1 cellular context compared by ENCODE assay signal in the genomic region with DNA sequence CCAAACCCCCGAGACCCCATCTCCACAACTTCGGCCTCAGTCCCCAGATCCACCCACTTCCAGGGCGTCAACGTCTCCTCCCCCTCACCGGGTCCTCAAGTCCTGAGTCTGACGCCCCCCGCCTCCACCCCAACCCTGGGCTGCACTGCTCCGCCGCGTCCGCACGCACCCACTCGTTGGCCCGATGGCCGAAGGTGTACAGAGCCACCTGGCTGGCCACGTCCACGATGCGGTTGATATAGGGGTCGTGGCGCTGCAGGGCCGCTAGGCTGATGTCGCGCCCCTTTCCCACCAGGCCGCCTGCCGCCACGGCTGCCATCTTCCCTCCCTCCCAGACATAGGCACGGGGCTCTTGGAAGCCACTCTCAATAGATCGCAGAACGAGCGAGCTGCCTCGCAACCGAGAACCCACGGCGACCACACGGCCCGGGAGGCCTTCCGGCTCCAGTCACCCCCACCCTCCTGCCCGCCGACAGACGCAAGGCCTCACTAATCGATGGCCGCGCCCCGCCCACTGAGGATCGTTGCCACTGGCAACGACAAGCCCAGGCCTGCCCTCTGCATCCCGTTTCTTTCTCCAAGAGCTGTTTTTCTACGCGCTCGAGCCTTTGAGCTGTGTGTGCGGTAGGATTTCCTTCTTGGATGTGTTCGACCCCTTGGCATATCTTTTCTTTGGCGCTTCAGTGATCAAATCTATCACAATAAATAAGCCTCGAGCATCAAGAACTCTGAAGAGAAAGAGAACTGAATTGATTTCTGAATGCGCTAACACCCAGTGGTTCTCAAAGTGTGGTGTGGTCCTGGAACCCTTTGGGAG.
TF ChIP-seq lines count a peak whose summit lies in the region.

A gene (minus strand): TSS at position 345 of the 817 bp plus-strand sequence. CDS start 26 bp downstream, at position 319.

TF ChIP-seq in K562, 482 proteins besides CTCF, POLR2A, EP300 and RAD21 (continued from another document and continues in another):
- TF ChIP-seq, protein P1, sequence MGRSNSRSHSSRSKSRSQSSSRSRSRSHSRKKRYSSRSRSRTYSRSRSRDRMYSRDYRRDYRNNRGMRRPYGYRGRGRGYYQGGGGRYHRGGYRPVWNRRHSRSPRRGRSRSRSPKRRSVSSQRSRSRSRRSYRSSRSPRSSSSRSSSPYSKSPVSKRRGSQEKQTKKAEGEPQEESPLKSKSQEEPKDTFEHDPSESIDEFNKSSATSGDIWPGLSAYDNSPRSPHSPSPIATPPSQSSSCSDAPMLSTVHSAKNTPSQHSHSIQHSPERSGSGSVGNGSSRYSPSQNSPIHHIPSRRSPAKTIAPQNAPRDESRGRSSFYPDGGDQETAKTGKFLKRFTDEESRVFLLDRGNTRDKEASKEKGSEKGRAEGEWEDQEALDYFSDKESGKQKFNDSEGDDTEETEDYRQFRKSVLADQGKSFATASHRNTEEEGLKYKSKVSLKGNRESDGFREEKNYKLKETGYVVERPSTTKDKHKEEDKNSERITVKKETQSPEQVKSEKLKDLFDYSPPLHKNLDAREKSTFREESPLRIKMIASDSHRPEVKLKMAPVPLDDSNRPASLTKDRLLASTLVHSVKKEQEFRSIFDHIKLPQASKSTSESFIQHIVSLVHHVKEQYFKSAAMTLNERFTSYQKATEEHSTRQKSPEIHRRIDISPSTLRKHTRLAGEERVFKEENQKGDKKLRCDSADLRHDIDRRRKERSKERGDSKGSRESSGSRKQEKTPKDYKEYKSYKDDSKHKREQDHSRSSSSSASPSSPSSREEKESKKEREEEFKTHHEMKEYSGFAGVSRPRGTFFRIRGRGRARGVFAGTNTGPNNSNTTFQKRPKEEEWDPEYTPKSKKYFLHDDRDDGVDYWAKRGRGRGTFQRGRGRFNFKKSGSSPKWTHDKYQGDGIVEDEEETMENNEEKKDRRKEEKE (IDR thresholded peaks at IDR 0.05; ENCODE audit: borderline replicate concordance in 1 of 2, control insufficient read depth in 1 of 2, low read depth in 2 of 2, low read length in 1 of 2): no peak
- TF ChIP-seq SRSF9 (IDR thresholded peaks at IDR 0.05; ENCODE audit: borderline replicate concordance, low read depth, low read length) (no peak), LARP7 (IDR thresholded peaks at IDR 0.05) (no peak), BCOR (IDR thresholded peaks at IDR 0.05) (no peak), ZNF217 (CRISPR knock-in tag; IDR thresholded peaks at IDR 0.05) (no peak), MTA2 (IDR thresholded peaks at IDR 0.05; ENCODE audit: low read depth) (no peak), ARHGAP35 (IDR thresholded peaks at IDR 0.05; ENCODE audit: partially characterized antibody) (no peak), POLR3G (IDR thresholded peaks at IDR 0.05; ENCODE audit: extremely low read depth, insufficient read length, insufficient replicate concordance) (no peak), ZNF79 (CRISPR knock-in tag; IDR thresholded peaks at IDR 0.05; ENCODE audit: low read depth) (no peak), WHSC1 (IDR thresholded peaks at IDR 0.05; ENCODE audit: low read length) (no peak), CC2D1A (IDR thresholded peaks at IDR 0.05) (no peak), ZNF253 (CRISPR knock-in tag; conservative IDR thresholded peaks at IDR 0.05) (no peak), ZNF347 (CRISPR knock-in tag; IDR thresholded peaks at IDR 0.05; ENCODE audit: low read depth) (no peak), SAFB2 (IDR thresholded peaks at IDR 0.05; ENCODE audit: borderline replicate concordance, low read depth, low read length, severe bottlenecking) (no peak), ZNF561 (CRISPR knock-in tag; conservative IDR thresholded peaks at IDR 0.05) (no peak)
- TF ChIP-seq, protein P2, sequence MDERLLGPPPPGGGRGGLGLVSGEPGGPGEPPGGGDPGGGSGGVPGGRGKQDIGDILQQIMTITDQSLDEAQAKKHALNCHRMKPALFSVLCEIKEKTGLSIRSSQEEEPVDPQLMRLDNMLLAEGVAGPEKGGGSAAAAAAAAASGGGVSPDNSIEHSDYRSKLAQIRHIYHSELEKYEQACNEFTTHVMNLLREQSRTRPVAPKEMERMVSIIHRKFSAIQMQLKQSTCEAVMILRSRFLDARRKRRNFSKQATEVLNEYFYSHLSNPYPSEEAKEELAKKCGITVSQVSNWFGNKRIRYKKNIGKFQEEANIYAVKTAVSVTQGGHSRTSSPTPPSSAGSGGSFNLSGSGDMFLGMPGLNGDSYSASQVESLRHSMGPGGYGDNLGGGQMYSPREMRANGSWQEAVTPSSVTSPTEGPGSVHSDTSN (CRISPR knock-in tag; IDR thresholded peaks at IDR 0.05; ENCODE audit: low read depth): no peak
- TF ChIP-seq, protein P2 (tag; conservative IDR thresholded peaks at IDR 0.05; ENCODE audit: low read depth): no peak
- TF ChIP-seq, protein P3, sequence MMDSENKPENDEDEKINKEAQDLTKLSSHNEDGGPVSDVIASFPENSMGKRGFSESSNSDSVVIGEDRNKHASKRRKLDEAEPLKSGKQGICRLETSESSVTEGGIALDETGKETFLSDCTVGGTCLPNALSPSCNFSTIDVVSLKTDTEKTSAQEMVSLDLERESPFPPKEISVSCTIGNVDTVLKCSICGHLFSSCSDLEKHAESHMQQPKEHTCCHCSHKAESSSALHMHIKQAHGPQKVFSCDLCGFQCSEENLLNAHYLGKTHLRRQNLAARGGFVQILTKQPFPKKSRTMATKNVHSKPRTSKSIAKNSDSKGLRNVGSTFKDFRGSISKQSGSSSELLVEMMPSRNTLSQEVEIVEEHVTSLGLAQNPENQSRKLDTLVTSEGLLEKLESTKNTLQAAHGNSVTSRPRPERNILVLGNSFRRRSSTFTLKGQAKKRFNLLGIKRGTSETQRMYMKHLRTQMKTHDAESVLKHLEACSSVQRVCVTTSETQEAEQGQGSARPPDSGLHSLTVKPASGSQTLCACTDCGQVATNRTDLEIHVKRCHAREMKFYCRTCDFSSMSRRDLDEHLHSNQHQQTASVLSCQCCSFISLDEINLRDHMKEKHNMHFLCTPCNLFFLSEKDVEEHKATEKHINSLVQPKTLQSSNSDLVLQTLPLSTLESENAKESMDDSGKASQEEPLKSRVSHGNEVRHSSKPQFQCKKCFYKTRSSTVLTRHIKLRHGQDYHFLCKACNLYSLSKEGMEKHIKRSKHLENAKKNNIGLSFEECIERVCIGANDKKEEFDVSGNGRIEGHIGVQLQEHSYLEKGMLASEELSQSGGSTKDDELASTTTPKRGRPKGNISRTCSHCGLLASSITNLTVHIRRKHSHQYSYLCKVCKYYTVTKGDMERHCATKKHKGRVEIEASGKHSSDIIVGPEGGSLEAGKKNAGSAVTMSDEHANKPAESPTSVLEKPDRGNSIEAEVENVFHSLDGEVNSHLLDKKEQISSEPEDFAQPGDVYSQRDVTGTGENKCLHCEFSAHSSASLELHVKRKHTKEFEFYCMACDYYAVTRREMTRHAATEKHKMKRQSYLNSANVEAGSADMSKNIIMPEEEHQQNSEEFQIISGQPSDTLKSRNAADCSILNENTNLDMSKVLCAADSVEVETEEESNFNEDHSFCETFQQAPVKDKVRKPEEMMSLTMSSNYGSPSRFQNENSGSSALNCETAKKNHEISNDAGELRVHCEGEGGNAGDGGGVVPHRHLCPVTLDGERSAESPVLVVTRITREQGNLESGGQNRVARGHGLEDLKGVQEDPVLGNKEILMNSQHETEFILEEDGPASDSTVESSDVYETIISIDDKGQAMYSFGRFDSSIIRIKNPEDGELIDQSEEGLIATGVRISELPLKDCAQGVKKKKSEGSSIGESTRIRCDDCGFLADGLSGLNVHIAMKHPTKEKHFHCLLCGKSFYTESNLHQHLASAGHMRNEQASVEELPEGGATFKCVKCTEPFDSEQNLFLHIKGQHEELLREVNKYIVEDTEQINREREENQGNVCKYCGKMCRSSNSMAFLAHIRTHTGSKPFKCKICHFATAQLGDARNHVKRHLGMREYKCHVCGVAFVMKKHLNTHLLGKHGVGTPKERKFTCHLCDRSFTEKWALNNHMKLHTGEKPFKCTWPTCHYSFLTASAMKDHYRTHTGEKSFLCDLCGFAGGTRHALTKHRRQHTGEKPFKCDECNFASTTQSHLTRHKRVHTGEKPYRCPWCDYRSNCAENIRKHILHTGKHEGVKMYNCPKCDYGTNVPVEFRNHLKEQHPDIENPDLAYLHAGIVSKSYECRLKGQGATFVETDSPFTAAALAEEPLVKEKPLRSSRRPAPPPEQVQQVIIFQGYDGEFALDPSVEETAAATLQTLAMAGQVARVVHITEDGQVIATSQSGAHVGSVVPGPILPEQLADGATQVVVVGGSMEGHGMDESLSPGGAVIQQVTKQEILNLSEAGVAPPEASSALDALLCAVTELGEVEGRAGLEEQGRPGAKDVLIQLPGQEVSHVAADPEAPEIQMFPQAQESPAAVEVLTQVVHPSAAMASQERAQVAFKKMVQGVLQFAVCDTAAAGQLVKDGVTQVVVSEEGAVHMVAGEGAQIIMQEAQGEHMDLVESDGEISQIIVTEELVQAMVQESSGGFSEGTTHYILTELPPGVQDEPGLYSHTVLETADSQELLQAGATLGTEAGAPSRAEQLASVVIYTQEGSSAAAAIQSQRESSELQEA (IDR thresholded peaks at IDR 0.05; ENCODE audit: low read depth): no peak
- TF ChIP-seq, protein P4, sequence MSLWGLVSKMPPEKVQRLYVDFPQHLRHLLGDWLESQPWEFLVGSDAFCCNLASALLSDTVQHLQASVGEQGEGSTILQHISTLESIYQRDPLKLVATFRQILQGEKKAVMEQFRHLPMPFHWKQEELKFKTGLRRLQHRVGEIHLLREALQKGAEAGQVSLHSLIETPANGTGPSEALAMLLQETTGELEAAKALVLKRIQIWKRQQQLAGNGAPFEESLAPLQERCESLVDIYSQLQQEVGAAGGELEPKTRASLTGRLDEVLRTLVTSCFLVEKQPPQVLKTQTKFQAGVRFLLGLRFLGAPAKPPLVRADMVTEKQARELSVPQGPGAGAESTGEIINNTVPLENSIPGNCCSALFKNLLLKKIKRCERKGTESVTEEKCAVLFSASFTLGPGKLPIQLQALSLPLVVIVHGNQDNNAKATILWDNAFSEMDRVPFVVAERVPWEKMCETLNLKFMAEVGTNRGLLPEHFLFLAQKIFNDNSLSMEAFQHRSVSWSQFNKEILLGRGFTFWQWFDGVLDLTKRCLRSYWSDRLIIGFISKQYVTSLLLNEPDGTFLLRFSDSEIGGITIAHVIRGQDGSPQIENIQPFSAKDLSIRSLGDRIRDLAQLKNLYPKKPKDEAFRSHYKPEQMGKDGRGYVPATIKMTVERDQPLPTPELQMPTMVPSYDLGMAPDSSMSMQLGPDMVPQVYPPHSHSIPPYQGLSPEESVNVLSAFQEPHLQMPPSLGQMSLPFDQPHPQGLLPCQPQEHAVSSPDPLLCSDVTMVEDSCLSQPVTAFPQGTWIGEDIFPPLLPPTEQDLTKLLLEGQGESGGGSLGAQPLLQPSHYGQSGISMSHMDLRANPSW (CRISPR knock-in tag; IDR thresholded peaks at IDR 0.05): no peak
- TF ChIP-seq, protein P5, sequence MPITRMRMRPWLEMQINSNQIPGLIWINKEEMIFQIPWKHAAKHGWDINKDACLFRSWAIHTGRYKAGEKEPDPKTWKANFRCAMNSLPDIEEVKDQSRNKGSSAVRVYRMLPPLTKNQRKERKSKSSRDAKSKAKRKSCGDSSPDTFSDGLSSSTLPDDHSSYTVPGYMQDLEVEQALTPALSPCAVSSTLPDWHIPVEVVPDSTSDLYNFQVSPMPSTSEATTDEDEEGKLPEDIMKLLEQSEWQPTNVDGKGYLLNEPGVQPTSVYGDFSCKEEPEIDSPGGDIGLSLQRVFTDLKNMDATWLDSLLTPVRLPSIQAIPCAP (CRISPR knock-in tag; IDR thresholded peaks at IDR 0.05; ENCODE audit: borderline replicate concordance): no peak
- TF ChIP-seq, protein P6, sequence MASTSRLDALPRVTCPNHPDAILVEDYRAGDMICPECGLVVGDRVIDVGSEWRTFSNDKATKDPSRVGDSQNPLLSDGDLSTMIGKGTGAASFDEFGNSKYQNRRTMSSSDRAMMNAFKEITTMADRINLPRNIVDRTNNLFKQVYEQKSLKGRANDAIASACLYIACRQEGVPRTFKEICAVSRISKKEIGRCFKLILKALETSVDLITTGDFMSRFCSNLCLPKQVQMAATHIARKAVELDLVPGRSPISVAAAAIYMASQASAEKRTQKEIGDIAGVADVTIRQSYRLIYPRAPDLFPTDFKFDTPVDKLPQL (IDR thresholded peaks at IDR 0.05; ENCODE audit: extremely low read depth, insufficient read length): no peak
- TF ChIP-seq, protein P7, sequence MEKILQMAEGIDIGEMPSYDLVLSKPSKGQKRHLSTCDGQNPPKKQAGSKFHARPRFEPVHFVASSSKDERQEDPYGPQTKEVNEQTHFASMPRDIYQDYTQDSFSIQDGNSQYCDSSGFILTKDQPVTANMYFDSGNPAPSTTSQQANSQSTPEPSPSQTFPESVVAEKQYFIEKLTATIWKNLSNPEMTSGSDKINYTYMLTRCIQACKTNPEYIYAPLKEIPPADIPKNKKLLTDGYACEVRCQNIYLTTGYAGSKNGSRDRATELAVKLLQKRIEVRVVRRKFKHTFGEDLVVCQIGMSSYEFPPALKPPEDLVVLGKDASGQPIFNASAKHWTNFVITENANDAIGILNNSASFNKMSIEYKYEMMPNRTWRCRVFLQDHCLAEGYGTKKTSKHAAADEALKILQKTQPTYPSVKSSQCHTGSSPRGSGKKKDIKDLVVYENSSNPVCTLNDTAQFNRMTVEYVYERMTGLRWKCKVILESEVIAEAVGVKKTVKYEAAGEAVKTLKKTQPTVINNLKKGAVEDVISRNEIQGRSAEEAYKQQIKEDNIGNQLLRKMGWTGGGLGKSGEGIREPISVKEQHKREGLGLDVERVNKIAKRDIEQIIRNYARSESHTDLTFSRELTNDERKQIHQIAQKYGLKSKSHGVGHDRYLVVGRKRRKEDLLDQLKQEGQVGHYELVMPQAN (IDR thresholded peaks at IDR 0.05; ENCODE audit: borderline replicate concordance): 0 out of 2 replicates have a peak, but pooled peaks have one; percentile 47
- TF ChIP-seq, protein P8, sequence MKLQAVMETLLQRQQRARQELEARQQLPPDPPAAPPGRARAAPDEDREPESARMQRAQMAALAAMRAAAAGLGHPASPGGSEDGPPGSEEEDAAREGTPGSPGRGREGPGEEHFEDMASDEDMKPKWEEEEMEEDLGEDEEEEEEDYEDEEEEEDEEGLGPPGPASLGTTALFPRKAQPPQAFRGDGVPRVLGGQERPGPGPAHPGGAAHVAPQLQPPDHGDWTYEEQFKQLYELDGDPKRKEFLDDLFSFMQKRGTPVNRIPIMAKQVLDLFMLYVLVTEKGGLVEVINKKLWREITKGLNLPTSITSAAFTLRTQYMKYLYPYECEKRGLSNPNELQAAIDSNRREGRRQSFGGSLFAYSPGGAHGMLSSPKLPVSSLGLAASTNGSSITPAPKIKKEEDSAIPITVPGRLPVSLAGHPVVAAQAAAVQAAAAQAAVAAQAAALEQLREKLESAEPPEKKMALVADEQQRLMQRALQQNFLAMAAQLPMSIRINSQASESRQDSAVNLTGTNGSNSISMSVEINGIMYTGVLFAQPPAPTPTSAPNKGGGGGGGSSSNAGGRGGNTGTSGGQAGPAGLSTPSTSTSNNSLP (IDR thresholded peaks at IDR 0.05; ENCODE audit: borderline replicate concordance, low read depth, low read length): no peak
